Comparison of ENCODE assay signal across 16 cellular contexts in genomic region chr13:75145926-75146325, GRCh38.
"Had no signal": no experiment of that assay in that cellular context is flagged by ENCODE, and none has a peak within 500 bp of the region (broad histone marks: within the 10 kb centered on the region; RNA-seq: fewer than 3 reads in every experiment).

No MANE protein-coding gene starts in this region.

- ATAC-seq: activated CD8-positive, alpha-beta memory T cell treated with anti-CD3 and anti-CD28 coated beads, Interleukin-2, amount 10 ng/mL, durations not matched to agents 7 days and 5 days; activated naive CD4-positive, alpha-beta T cell treated with anti-CD3 and anti-CD28 coated beads, Interleukin-2, amount 50 U/mL, for 72 hours; activated T-cell treated with anti-CD3 and anti-CD28 coated beads, Interleukin-2, amount 50 U/mL, for 4 hours; left colon; naive thymus-derived CD8-positive, alpha-beta T cell; right cardiac atrium; stimulated activated naive B cell treated with anti-CD40 and anti-IgM and Interleukin-4, amounts not matched to agents 10 μg/mL and 1 μg/mL and 100 μg/mL, for 72 hours had no signal

- DNase-seq: activated CD4-positive, alpha-beta T cell treated with anti-CD3 and anti-CD28 coated beads for 1 hour; activated CD4-positive, alpha-beta T cell treated with anti-CD3 and anti-CD28 coated beads, Interleukin-2, amount 50 U/mL, for 48 hours; activated CD8-positive, alpha-beta memory T cell treated with anti-CD3 and anti-CD28 coated beads, Interleukin-2, amount 10 ng/mL, durations not matched to agents 7 days and 5 days; activated effector memory CD4-positive, alpha-beta T cell treated with anti-CD3 and anti-CD28 coated beads, Interleukin-2, amount 50 U/mL, for 16 hours; activated T-cell treated with anti-CD3 and anti-CD28 coated beads, Interleukin-2, amount 50 U/mL, for 4 hours; glutamatergic neuron; immature natural killer cell; left colon; naive thymus-derived CD8-positive, alpha-beta T cell; right cardiac atrium; spleen; stimulated activated CD4-positive, alpha-beta T cell treated with anti-CD3 and anti-CD28 coated beads, Interleukin-1b, Interleukin-23, amount 100 ng/mL, for 48 hours; stimulated activated naive B cell treated with anti-CD40 and anti-IgM and Interleukin-4, amounts not matched to agents 10 μg/mL and 1 μg/mL and 100 μg/mL, for 72 hours; substantia nigra; trophoblast cell had no signal

- H3K36me3 ChIP-seq: spleen had no signal

- H3K27ac ChIP-seq: spleen had no signal

- H3K4me3 ChIP-seq: spleen had no signal

- H3K27me3 ChIP-seq: spleen had no signal

- H3K4me1 ChIP-seq: spleen had no signal
